9 cellular contexts compared by ENCODE assay signal in the genomic region with DNA sequence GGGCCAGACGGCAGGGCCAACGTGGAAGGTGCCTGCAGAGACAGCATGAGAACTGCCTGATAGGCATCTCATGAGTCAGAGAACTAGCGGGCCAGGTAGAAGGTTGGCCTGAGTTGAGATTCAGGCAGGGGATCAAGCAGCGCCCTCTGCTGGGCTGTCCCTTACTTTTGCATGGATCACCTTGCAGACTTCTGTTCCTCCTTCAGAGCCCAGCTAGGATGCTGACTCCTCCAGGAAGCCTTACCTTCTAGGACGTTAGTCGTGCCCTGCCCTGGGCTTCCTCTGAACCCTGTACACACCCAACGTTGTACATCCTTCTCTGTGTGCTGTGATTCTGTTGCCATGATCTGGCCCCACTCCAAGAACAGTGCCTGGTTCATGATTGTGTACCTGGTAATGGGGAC.
DNase-seq lines count a peak whose midpoint lies in the region; ATAC-seq, FAIRE-seq and TF ChIP-seq lines count a peak whose summit lies in the region.
"Had no signal": no experiment of that assay in that cellular context is flagged by ENCODE, and none has a peak within 500 bp of the region (broad histone marks: within the 10 kb centered on the region; RNA-seq: fewer than 3 reads in every experiment).

No MANE protein-coding gene starts in this region.

- peaks cover 12% of the 10 kb centered on the region for H3K9me3 Mint-ChIP-seq in nephron progenitor cell
- H3K9me3 Mint-ChIP-seq: naive B cell had no signal

- TF ChIP-seq CTCF in bronchial epithelial cell (IDR thresholded peaks at IDR 0.05; ENCODE audit: insufficient read depth, low read length, severe bottlenecking) (peak; percentile 94), nephron progenitor cell (IDR thresholded peaks at IDR 0.05) (peak; percentile 55), GM13976 (IDR thresholded peaks at IDR 0.05; ENCODE audit: borderline replicate concordance, control extremely low read depth, extremely low read depth, insufficient read depth, missing control alignments) (no peak)

- FAIRE-seq in bronchial epithelial cell (lab: Jason Lieb, UNC): no peak

- H3K27me3 Mint-ChIP-seq in nephron progenitor cell (ENCODE audit: low read depth, poor library complexity): peaks cover 4% of the 10 kb centered on the region

- no peak overlapping the region for H3K4me3 ChIP-seq in bronchial epithelial cell (ENCODE audit: low read depth, low read length)

- no peak overlapping the region for H3K4me3 Mint-ChIP-seq in nephron progenitor cell

- peaks cover 2% of the 10 kb centered on the region for H3K27me3 ChIP-seq in bronchial epithelial cell (ENCODE audit: control insufficient read depth, insufficient read depth, low read length)

- ATAC-seq in HG02588 (IDR thresholded peaks at IDR 0.05; ENCODE audit: unreplicated experiment): no peak

- in situ Hi-C loops in GM13976 (cut with MboI; ENCODE audit: low sequenced_read_pairs, unreplicated experiment): no loop called here

- DNase-seq in NCI-H82 (lab: John Stamatoyannopoulos, UW) (peak; percentile 60), NCI-H82 treated with DMSO at 0.1 percent for 48 hours (lab: John Stamatoyannopoulos, UW; ENCODE audit: unreplicated experiment) (no peak), NCI-H187 (lab: John Stamatoyannopoulos, UW) (peak; percentile 33 to 53), bronchial epithelial cell (ENCODE audit: low read depth) (peak; percentile 84), nephron progenitor cell (peak; percentile 59), NCI-H2171 (lab: John Stamatoyannopoulos, UW) (no peak), GM13976 (ENCODE audit: low spot score) (no peak)
- DNase-seq: naive B cell had no signal

- peaks cover 82% of the 10 kb centered on the region for H3K4me1 Mint-ChIP-seq in nephron progenitor cell
- H3K4me1 Mint-ChIP-seq: naive B cell had no signal

- no peak overlapping the region for H3K27ac Mint-ChIP-seq in nephron progenitor cell
- H3K27ac Mint-ChIP-seq: naive B cell had no signal

- H3K36me3 ChIP-seq in bronchial epithelial cell (ENCODE audit: control insufficient read depth, insufficient read depth, low read length): no peaks in the 10 kb centered on the region

- H3K36me3 Mint-ChIP-seq in nephron progenitor cell (ENCODE audit: low read depth): no peaks in the 10 kb centered on the region
- H3K36me3 Mint-ChIP-seq: naive B cell had no signal

Comparison
In these comparisons a context has a peak if more than half of its experiments do, and no peak if none do; other contexts are left out.
1. DNase-seq: peak in NCI-H82 (single experiment), NCI-H187 (2 of 2), bronchial epithelial cell (single experiment) and nephron progenitor cell (single experiment); none in NCI-H82 treated with DMSO at 0.1 percent for 48 hours (single experiment), NCI-H2171 (single experiment) and GM13976 (single experiment).